In genomic region chr15:52790166-52790708, GRCh38 we compare ENCODE assay signal across 9 cellular contexts. TPM values are rescaled to one million over a fixed set of nuclear protein-coding genes. Genes with fewer than 3 reads are reported as not detected.
DNase-seq lines count a peak whose midpoint lies in the region; ATAC-seq, FAIRE-seq and TF ChIP-seq lines count a peak whose summit lies in the region.
"Had no signal": no experiment of that assay in that cellular context is flagged by ENCODE, and none has a peak within 500 bp of the region (broad histone marks: within the 10 kb centered on the region; RNA-seq: fewer than 3 reads in every experiment).

Gene ONECUT1 (minus strand): TSS chr15:52790336. CDS start chr15:52789884, 452 bp downstream.

- TF ChIP-seq EP300 in HepG2 (IDR thresholded peaks at IDR 0.05; ENCODE audit: low read depth in 2 of 2, low read length in 2 of 2) (no peak), HepG2 (CRISPR knock-in tag; IDR thresholded peaks at IDR 0.05; ENCODE audit: borderline replicate concordance) (no peak)

- 0 out of 2 replicates have a peak, but pooled peaks cover 3% of the 10 kb centered on the region for H3K79me2 ChIP-seq in GM23338 (replicated peaks; ENCODE audit: insufficient read depth)
- H3K79me2 ChIP-seq in HepG2 (ENCODE audit: insufficient read depth, low read length): peaks cover 34% of the 10 kb centered on the region

- H3K27ac ChIP-seq in GM23338 (ENCODE audit: low read depth) (no peak within 1 kb of the TSS), HepG2 (ENCODE audit: extremely low read length, insufficient read depth, low read length) (peak within 1 kb of the TSS; percentile 69)
- H3K27ac ChIP-seq: 22Rv1 had no signal

- CTCF ChIA-PET in HepG2 (lab: Yijun Ruan, JAX; ENCODE audit: low intra/inter-chr PET ratio, low total read pairs): no interaction called here

- no TSS peak for BruUV-seq in HepG2 (replicated peaks; lab: Mats Ljungman, UMichigan)

- H3K4me3 ChIP-seq in GM23338 (peak within 1 kb of the TSS; percentile 59), HepG2 (replicated peaks in 1 of 3; ENCODE audit: insufficient read depth in 1 of 3, low read depth in 2 of 3, low read length in 3 of 3) (peak within 1 kb of the TSS; percentile 67 to 80 (median 76))

- no peak for TF ChIP-seq POLR2A in HepG2 (IDR thresholded peaks at IDR 0.05; ENCODE audit: insufficient read depth in 1 of 2, low read depth in 2 of 2, low read length in 2 of 2)

- intact Hi-C loops in HepG2 (cut with micrococcal nuclease; ENCODE audit: unreplicated experiment): no loop called here

- no peaks in the 10 kb centered on the region; the same call in 1 of the 3 replicates for H3K9me3 Mint-ChIP-seq in GM23338
- H3K9me3 Mint-ChIP-seq in T-helper 1 cell treated with Interleukin-12 subunit alpha and Interleukin-12 subunit beta and Interleukin-4 antibody, amounts not matched to agents 30 μg/mL and 1 μg/mL, for 36 hours: no peaks in the 10 kb centered on the region
- no peaks in the 10 kb centered on the region for H3K9me3 Mint-ChIP-seq in central memory CD8-positive, alpha-beta T cell

- TF ChIP-seq RAD21 in HepG2 (CRISPR knock-in tag; IDR thresholded peaks at IDR 0.05): peak; percentile 44; the same call in 1 of the 2 replicates

- DNase-seq in DMS 273 (lab: John Stamatoyannopoulos, UW; ENCODE audit: unreplicated experiment) (peak; percentile 76), DMS 273 treated with DMSO at 0.1 percent for 48 hours (lab: John Stamatoyannopoulos, UW) (no peak), GM23338 (ENCODE audit: low spot score) (peak; percentile 79), LoVo (ENCODE audit: low spot score) (peak; percentile 67), HepG2 (ENCODE audit: low spot score) (peak; percentile 37)
- no peak for DNase-seq in central memory CD8-positive, alpha-beta T cell (ENCODE audit: low spot score in 2 of 2)
- peak; percentile 13 to 50 (median 37) for DNase-seq in stimulated activated CD4-positive, alpha-beta T cell treated with anti-CD3 and anti-CD28 coated beads, TNF-alpha, amount 100 ng/mL, for 24 hours (ENCODE audit: low read depth in 3 of 3)

- H3K9me3 ChIP-seq in HepG2 (ENCODE audit: low read length): peaks cover 8% of the 10 kb centered on the region; the same call in 1 of the 2 replicates

- H3K4me1 ChIP-seq in GM23338 (ENCODE audit: insufficient read depth): peaks cover 74% of the 10 kb centered on the region
- H3K4me1 ChIP-seq in HepG2 (ENCODE audit: insufficient read depth, low read length): peaks cover 22% of the 10 kb centered on the region

- H2AFZ ChIP-seq in GM23338 (peak within 1 kb of the TSS; percentile 66; the same call in 1 of the 2 replicates), HepG2 (ENCODE audit: low read length) (peak within 1 kb of the TSS; percentile 42)

- peak within 1 kb of the TSS; percentile 77 for H3K4me3 Mint-ChIP-seq in GM23338
- peak within 1 kb of the TSS; percentile 66 for H3K4me3 Mint-ChIP-seq in T-helper 1 cell treated with Interleukin-12 subunit alpha and Interleukin-12 subunit beta and Interleukin-4 antibody, amounts not matched to agents 30 μg/mL and 1 μg/mL, for 36 hours
- peak within 1 kb of the TSS; percentile 71 for H3K4me3 Mint-ChIP-seq in central memory CD8-positive, alpha-beta T cell

- no peaks in the 10 kb centered on the region for H3K9me2 ChIP-seq in GM23338 (ENCODE audit: insufficient read depth)

- H3K27me3 ChIP-seq in GM23338 (ENCODE audit: insufficient read depth) (peaks cover 99% of the 10 kb centered on the region), HepG2 (ENCODE audit: control insufficient read depth in 1 of 2, insufficient read depth in 2 of 2, low read length in 2 of 2) (peaks cover 0 to 21% of the 10 kb centered on the region in 2 experiments; a peak in 3 of 5 replicates)

- H3K27me3 Mint-ChIP-seq in GM23338 (ENCODE audit: insufficient read depth, low read depth, poor library complexity): peaks cover 98% of the 10 kb centered on the region
- peaks cover 94% of the 10 kb centered on the region for H3K27me3 Mint-ChIP-seq in T-helper 1 cell treated with Interleukin-12 subunit alpha and Interleukin-12 subunit beta and Interleukin-4 antibody, amounts not matched to agents 30 μg/mL and 1 μg/mL, for 36 hours (ENCODE audit: low read depth)
- peaks cover 92% of the 10 kb centered on the region for H3K27me3 Mint-ChIP-seq in central memory CD8-positive, alpha-beta T cell

- no peak for FAIRE-seq in HepG2 (lab: Jason Lieb, UNC)

- H3F3A ChIP-seq in GM23338 (replicated peaks; ENCODE audit: low read depth): peaks cover 28% of the 10 kb centered on the region

- H3K9ac ChIP-seq in HepG2 (ENCODE audit: insufficient read depth, low read depth, low read length): peak within 1 kb of the TSS; percentile 64

- no peaks in the 10 kb centered on the region for H3K36me3 Mint-ChIP-seq in GM23338 (ENCODE audit: low read depth)
- peaks cover 2% of the 10 kb centered on the region for H3K36me3 Mint-ChIP-seq in T-helper 1 cell treated with Interleukin-12 subunit alpha and Interleukin-12 subunit beta and Interleukin-4 antibody, amounts not matched to agents 30 μg/mL and 1 μg/mL, for 36 hours (ENCODE audit: low read depth)
- peaks cover 9% of the 10 kb centered on the region for H3K36me3 Mint-ChIP-seq in central memory CD8-positive, alpha-beta T cell (ENCODE audit: insufficient read depth)

- H3K4me1 Mint-ChIP-seq in GM23338: peaks cover 70% of the 10 kb centered on the region
- no peaks in the 10 kb centered on the region for H3K4me1 Mint-ChIP-seq in T-helper 1 cell treated with Interleukin-12 subunit alpha and Interleukin-12 subunit beta and Interleukin-4 antibody, amounts not matched to agents 30 μg/mL and 1 μg/mL, for 36 hours (ENCODE audit: low read depth)
- peaks cover 17% of the 10 kb centered on the region for H3K4me1 Mint-ChIP-seq in central memory CD8-positive, alpha-beta T cell

- H4K20me1 ChIP-seq in GM23338 (replicated peaks; ENCODE audit: insufficient read depth) (peaks cover 31% of the 10 kb centered on the region), HepG2 (ENCODE audit: insufficient read depth, low read length) (no peaks in the 10 kb centered on the region)

- H3K36me3 ChIP-seq in GM23338 (ENCODE audit: insufficient read depth) (no peaks in the 10 kb centered on the region), HepG2 (replicated peaks in 1 of 2; ENCODE audit: control insufficient read depth in 1 of 2, insufficient read depth in 2 of 2, low read length in 2 of 2) (no peaks in the 10 kb centered on the region)

- no peak within 1 kb of the TSS for H3K27ac Mint-ChIP-seq in GM23338
- H3K27ac Mint-ChIP-seq in T-helper 1 cell treated with Interleukin-12 subunit alpha and Interleukin-12 subunit beta and Interleukin-4 antibody, amounts not matched to agents 30 μg/mL and 1 μg/mL, for 36 hours: peak within 1 kb of the TSS; percentile 52
- H3K27ac Mint-ChIP-seq in central memory CD8-positive, alpha-beta T cell (ENCODE audit: low read depth): peak within 1 kb of the TSS; percentile 53

- in situ Hi-C loops in HepG2 (cut with HindIII; ENCODE audit: extremely low pct_ligation_motif_present, low pct_unique_long_range_greater_than_20kb): no loop called here

- ATAC-seq in GM23338: peak; percentile 5
- ATAC-seq in central memory CD8-positive, alpha-beta T cell (replicated peaks; ENCODE audit: extremely low read depth, poor library complexity, severe bottlenecking): no peak
- ATAC-seq in HepG2: peak; percentile 64

- 7% methylated on average over 22 of the region's 65 CpGs for WGBS in HepG2 (ENCODE audit: low lambda C conversion rate)

- H3K4me2 ChIP-seq in GM23338 (peak within 1 kb of the TSS; percentile 82), HepG2 (ENCODE audit: low read depth, low read length) (peak within 1 kb of the TSS; percentile 89)

- POLR2A ChIA-PET in HepG2 (lab: Yijun Ruan, JAX): interaction anchor here (1.4 to 1.5 kb wide), 2 partner anchors 13 to 34 kb away, joined by 4 read pairs; no protein-coding TSS in a partner anchor

- no peak for TF ChIP-seq CTCF in GM23338 (conservative IDR thresholded peaks at IDR 0.05; ENCODE audit: low read depth in 2 of 2)
- TF ChIP-seq CTCF in HepG2 (CRISPR knock-in tag; IDR thresholded peaks at IDR 0.05): no peak

TF ChIP-seq in GM23338, 12 proteins besides CTCF, POLR2A, EP300 and RAD21 (continues in another document):
- TF ChIP-seq ZNF114 (CRISPR knock-in tag; IDR thresholded peaks at IDR 0.05) (no peak), EZH2phosphoT487 (IDR thresholded peaks at IDR 0.05; ENCODE audit: unreplicated experiment) (no peak), EZH2 (IDR thresholded peaks at IDR 0.05; ENCODE audit: low read depth, unreplicated experiment) (no peak), POLR2AphosphoS5 (IDR thresholded peaks at IDR 0.05; ENCODE audit: low read depth) (no peak)

TF ChIP-seq in HepG2, 621 proteins besides CTCF, POLR2A, EP300 and RAD21 (continues in another document):
- TF ChIP-seq ZFY (CRISPR knock-in tag; IDR thresholded peaks at IDR 0.05): peak; percentile 78
- no peak; the same call in 1 of the 2 replicates for TF ChIP-seq TOE1 (CRISPR knock-in tag; IDR thresholded peaks at IDR 0.05)

RNA-seq across cellular contexts. Expression of gene ONECUT1, which starts in this region (rescaled TPM):
- total RNA-seq in GM23338 (2014; rRNA removed; shearing (Covaris generic)): 4.2 and 9.4 TPM in 2 replicates
- polyA plus RNA-seq in GM23338 (2016; fragmentation: Nextera tagmentation; extraction: Ambion mirVana) (3.9 and 4.3 TPM in 2 replicates), HepG2 (2011; rRNA removed) (3.5 and 3.8 TPM in 2 replicates)
- 9.1 and 9.3 TPM in 2 replicates for total RNA-seq in HepG2 (2016; rRNA removed; fragmentation: Illumina TruSeq; extraction: Trizol)
- 1.9 and 2.8 TPM in 2 replicates for total RNA-seq in HepG2 (2016; cell fraction: cytosol; rRNA removed; fragmentation: Illumina TruSeq; extraction: Trizol; ENCODE audit: low read depth)
- total RNA-seq in HepG2 (2016; cell fraction: insoluble cytoplasmic fraction; rRNA removed; fragmentation: Illumina TruSeq; extraction: Trizol): 7.3 and 7.4 TPM in 2 replicates
- 6.4 and 6.6 TPM in 2 replicates for total RNA-seq in HepG2 (2016; cell fraction: membrane; rRNA removed; fragmentation: Illumina TruSeq; extraction: Trizol)
- total RNA-seq in HepG2 (2016; cell fraction: nucleus; rRNA removed; fragmentation: Illumina TruSeq; extraction: Trizol): 11.7 and 15.6 TPM in 2 replicates
- 1.8 and 2.0 TPM in 2 replicates for polyA plus RNA-seq in HepG2 (2011; cell fraction: cytosol; rRNA removed)
- polyA plus RNA-seq in HepG2 (2011; cell fraction: nucleus; rRNA removed): 9.9 and 11.0 TPM in 2 replicates
- polyA plus RNA-seq in HepG2 (2012): 13.4 and 15.9 TPM in 2 replicates
- polyA plus RNA-seq in HepG2 (2016; cell fraction: cytosol; fragmentation: Illumina TruSeq; extraction: Trizol; ENCODE audit: low read depth): 1.0 and 1.8 TPM in 2 replicates
- polyA plus RNA-seq in HepG2 (2016; cell fraction: insoluble cytoplasmic fraction; fragmentation: Illumina TruSeq; extraction: Trizol; ENCODE audit: low read depth): 7.6 and 8.6 TPM in 2 replicates
- 4.2 and 4.5 TPM in 2 replicates for polyA plus RNA-seq in HepG2 (2016; cell fraction: membrane; fragmentation: Illumina TruSeq; extraction: Trizol; ENCODE audit: low read depth)
- polyA plus RNA-seq in HepG2 (2016; cell fraction: nucleus; fragmentation: Illumina TruSeq; extraction: Trizol; ENCODE audit: insufficient read depth, low read depth): 13.6 and 17.1 TPM in 2 replicates
- 10.5 TPM in 1 of 2 replicates, not detected in the other for polyA minus RNA-seq in HepG2 (2011; rRNA and poly(A)+ RNA removed; ENCODE audit: low replicate concordance)
- polyA minus RNA-seq in HepG2 (2011; cell fraction: cytosol; rRNA and poly(A)+ RNA removed): 7.3 and 19.3 TPM in 2 replicates
- polyA minus RNA-seq in HepG2 (2011; cell fraction: nucleus; rRNA and poly(A)+ RNA removed): 14.2 and 19.6 TPM in 2 replicates

Comparison
In these comparisons a context has a peak if more than half of its experiments do, and no peak if none do; other contexts are left out.
1. DNase-seq: peak in DMS 273 (single experiment), GM23338 (single experiment), LoVo (single experiment), HepG2 (single experiment) and stimulated activated CD4-positive, alpha-beta T cell treated with anti-CD3 and anti-CD28 coated beads, TNF-alpha, amount 100 ng/mL, for 24 hours (3 of 3); none in DMS 273 treated with DMSO at 0.1 percent for 48 hours (single experiment) and central memory CD8-positive, alpha-beta T cell (0 of 2).
2. Peak in every context shown above with its lines, with median percentiles within 50 percentile points of each other: H3K4me3 Mint-ChIP-seq.